ENCODE assay signal across 11 cellular contexts in genomic region chr14:52312872-52313492, GRCh38. TPM values are rescaled to one million over a fixed set of nuclear protein-coding genes. Genes with fewer than 3 reads are reported as not detected.
DNase-seq lines count a peak whose midpoint lies in the region; ATAC-seq, FAIRE-seq and TF ChIP-seq lines count a peak whose summit lies in the region.
"Had no signal": no experiment of that assay in that cellular context is flagged by ENCODE, and none has a peak within 500 bp of the region (broad histone marks: within the 10 kb centered on the region; RNA-seq: fewer than 3 reads in every experiment).

No MANE protein-coding gene starts in this region.

- no peak for FAIRE-seq in D721Med (lab: Jason Lieb, UNC)

- no peak overlapping the region for H2BK20ac ChIP-seq in H9 (ENCODE audit: low read depth, low read length, poor library complexity, severe bottlenecking)

- no peaks in the 10 kb centered on the region for H3K9me3 Mint-ChIP-seq in H9
- no peaks in the 10 kb centered on the region for H3K9me3 Mint-ChIP-seq in immature natural killer cell

- H4K8ac ChIP-seq in H9 (replicated peaks; ENCODE audit: insufficient read length, low read depth, low read length), result no peak overlapping the region

- H3K79me2 ChIP-seq in H9 (ENCODE audit: insufficient read depth, low read length) (no peaks in the 10 kb centered on the region), smooth muscle cell (ENCODE audit: low read depth) (no peaks in the 10 kb centered on the region)

- H3K9ac ChIP-seq in H9 (ENCODE audit: extremely low read depth, insufficient read length, low read length) (no peak overlapping the region), smooth muscle cell (ENCODE audit: low read depth) (no peak overlapping the region)

- no peaks in the 10 kb centered on the region for H3K79me1 ChIP-seq in H9 (ENCODE audit: insufficient read depth, low read depth, low read length, poor library complexity, severe bottlenecking)

- H2BK120ac ChIP-seq in H9 (ENCODE audit: low read depth, low read length, poor library complexity, severe bottlenecking), result no peak overlapping the region

- H4K20me1 ChIP-seq in H9 (ENCODE audit: control insufficient read depth, insufficient read depth, insufficient read length) (no peaks in the 10 kb centered on the region), smooth muscle cell (ENCODE audit: low read depth) (peaks cover 14% of the 10 kb centered on the region)

- H3K4me2 ChIP-seq in H9 (ENCODE audit: insufficient read depth, insufficient read length, low read length), result peak overlapping the region; percentile 86
- H3K4me2 ChIP-seq in smooth muscle cell, result peak overlapping the region; percentile 98

- H3K4me3 Mint-ChIP-seq in H9 (no peak overlapping the region), immature natural killer cell (peak overlapping the region; percentile 97 to 99 (median 98))

- H3K14ac ChIP-seq in H9 (ENCODE audit: insufficient read depth, low read length), result no peak overlapping the region

- H3K27ac Mint-ChIP-seq in H9 (no peak overlapping the region), immature natural killer cell (peak overlapping the region; percentile 88 to 99 (median 94))

- TF ChIP-seq CTCF in H9 (conservative IDR thresholded peaks at IDR 0.05) (no peak), VCaP (conservative IDR thresholded peaks at IDR 0.05) (no peak), smooth muscle cell (IDR thresholded peaks at IDR 0.05; ENCODE audit: borderline replicate concordance, insufficient read depth, poor library complexity, severe bottlenecking) (no peak), D721Med (IDR thresholded peaks at IDR 0.05; ENCODE audit: insufficient read depth, missing control alignments) (no peak)

- WGBS in H9 (ENCODE audit: extremely low coverage, insufficient read length, low lambda C conversion rate), result no CpG with 5 or more reads among the region's 7 CpGs
- 50% methylated on average over 7 of the region's 7 CpGs for WGBS in smooth muscle cell (ENCODE audit: low lambda C conversion rate)

- no peak overlapping the region for H3K23ac ChIP-seq in H9 (ENCODE audit: insufficient read length, low read depth, low read length)

- H3K9me3 ChIP-seq in H9 (ENCODE audit: control insufficient read depth, low read depth, low read length) (no peaks in the 10 kb centered on the region), smooth muscle cell (replicated peaks; ENCODE audit: low read depth) (no peaks in the 10 kb centered on the region)

- no peak overlapping the region for H2BK12ac ChIP-seq in H9 (ENCODE audit: insufficient read length, low read depth, low read length)

- DNase-seq in H9 (no peak), immature natural killer cell (no peak), smooth muscle cell (lab: John Stamatoyannopoulos, UW; ENCODE audit: unreplicated experiment) (no peak), D721Med (ENCODE audit: insufficient read length, low spot score) (no peak), COLO829 (ENCODE audit: low spot score) (no peak)
- DNase-seq: cerebellar nuclear complex, NCI-H1694 treated with DMSO at 0.1 percent for 48 hours had no signal

- peaks cover 0 to 5% (median 0%) of the 10 kb centered on the region in 3 experiments; a peak in 3 of 7 replicates for H3K36me3 Mint-ChIP-seq in H9 (ENCODE audit: insufficient read depth in 1 of 3, low read depth in 3 of 3)
- peaks cover 11 to 32% (median 24%) of the 10 kb centered on the region in 3 donors for H3K36me3 Mint-ChIP-seq in immature natural killer cell

- H3K18ac ChIP-seq in H9 (ENCODE audit: insufficient read length, low read depth, low read length), result no peak overlapping the region

- no peak overlapping the region for H3K56ac ChIP-seq in H9 (ENCODE audit: insufficient read length, low read depth, low read length)

- H3K4me1 Mint-ChIP-seq in H9, result peaks cover 23 to 30% of the 10 kb centered on the region in 2 experiments
- H3K4me1 Mint-ChIP-seq in immature natural killer cell, result peaks cover 66 to 84% of the 10 kb centered on the region in 2 donors

- H3K27ac ChIP-seq in H9 (ENCODE audit: insufficient read length, low read depth, low read length), result no peak overlapping the region
- peak overlapping the region; percentile 66 for H3K27ac ChIP-seq in VCaP
- H3K27ac ChIP-seq in smooth muscle cell (ENCODE audit: low read depth), result peak overlapping the region; percentile 26

- H2BK15ac ChIP-seq in H9 (ENCODE audit: low read depth, low read length), result no peak overlapping the region

- peaks cover 76% of the 10 kb centered on the region for H3K27me3 Mint-ChIP-seq in H9 (ENCODE audit: low read depth)
- H3K27me3 Mint-ChIP-seq in immature natural killer cell (ENCODE audit: low read depth in 3 of 3), result peaks cover 7 to 14% (median 11%) of the 10 kb centered on the region in 3 donors

- no peak for ATAC-seq in GM21515 (IDR thresholded peaks at IDR 0.05; ENCODE audit: unreplicated experiment)
- ATAC-seq in GM19328 (IDR thresholded peaks at IDR 0.05; ENCODE audit: unreplicated experiment), result no peak

- peak overlapping the region; percentile 70 for H3K4me3 ChIP-seq in smooth muscle cell

- no peak overlapping the region for H2AK5ac ChIP-seq in H9 (ENCODE audit: insufficient read length, low read length)

- H3K36me3 ChIP-seq in smooth muscle cell (ENCODE audit: low read depth), result no peaks in the 10 kb centered on the region

- H3K4me1 ChIP-seq in H9 (ENCODE audit: insufficient read depth, low read length) (0 out of 2 replicates have a peak, but pooled peaks cover 2% of the 10 kb centered on the region), smooth muscle cell (ENCODE audit: low read depth) (no peaks in the 10 kb centered on the region)

- peaks cover 12% of the 10 kb centered on the region for H3K23me2 ChIP-seq in H9 (ENCODE audit: insufficient read length, low read depth, low read length, poor library complexity, severe bottlenecking)

- peaks cover 7% of the 10 kb centered on the region for H3F3A ChIP-seq in smooth muscle cell (ENCODE audit: low read depth)

- H4K5ac ChIP-seq in H9 (ENCODE audit: insufficient read length, low read depth, low read length), result no peak overlapping the region

- no peak overlapping the region for H4K91ac ChIP-seq in H9 (ENCODE audit: insufficient read length, low read depth, low read length)

- H2AFZ ChIP-seq in H9 (ENCODE audit: low read length), result no peak overlapping the region
- peak overlapping the region; percentile 75 for H2AFZ ChIP-seq in smooth muscle cell (ENCODE audit: low read depth)

- no peak overlapping the region for H3K4ac ChIP-seq in H9 (ENCODE audit: low read depth, low read length)

- H3K27me3 ChIP-seq in H9 (ENCODE audit: insufficient read depth, low read length), result peaks cover 37% of the 10 kb centered on the region; the same call in 1 of the 2 replicates
- peaks cover 33% of the 10 kb centered on the region for H3K27me3 ChIP-seq in smooth muscle cell (ENCODE audit: low read depth)

- H3T11ph ChIP-seq in H9 (ENCODE audit: low read length), result no peak overlapping the region

- H2BK5ac ChIP-seq in H9 (ENCODE audit: insufficient read length, low read length), result no peak overlapping the region

RNA-seq across cellular contexts. Expression of gene PTGER2, which starts 1.1 kb away (rescaled TPM):
- total RNA-seq in H9 (2021) (0.68 and 1.0 TPM in 2 replicates), smooth muscle cell (17.7 and 36.4 TPM in 2 replicates)
- polyA plus RNA-seq in immature natural killer cell (100 to 1,000 TPM; 154 to 252 (median 250) TPM), smooth muscle cell (23.2 and 24.6 TPM in 2 replicates)
- total RNA-seq: lung microvascular endothelial cell had no signal

RNA-seq across cellular contexts. Expression of gene PTGDR, which starts 45.5 kb away (rescaled TPM):
- not detected in 2 replicates for total RNA-seq in H9 (2021)
- 100 to 1,000 TPM in 2 of 3 donors, 10 to 100 TPM in 1; 78.2 to 233 (median 133) TPM for polyA plus RNA-seq in immature natural killer cell
- not detected in 2 replicates for total RNA-seq in smooth muscle cell
- not detected in 2 replicates for polyA plus RNA-seq in smooth muscle cell
- total RNA-seq: lung microvascular endothelial cell had no signal

Comparison
In these comparisons a context has a peak if more than half of its experiments do, and no peak if none do; other contexts are left out.
1. H3K27ac Mint-ChIP-seq: peak in immature natural killer cell (6 of 6); none in H9 (0 of 3).
2. H3K4me3 Mint-ChIP-seq: peak in immature natural killer cell (5 of 5); none in H9 (0 of 2).